Comparison of ENCODE assay signal across 8 cellular contexts in genomic region chr2:171158036-171158789, GRCh38. TPM values are rescaled to one million over a fixed set of nuclear protein-coding genes. Genes with fewer than 3 reads are reported as not detected.
DNase-seq lines count a peak whose midpoint lies in the region; ATAC-seq and TF ChIP-seq lines count a peak whose summit lies in the region.

No MANE protein-coding gene starts in this region.

- no peaks in the 10 kb centered on the region for H3K36me3 ChIP-seq in CD4-positive, CD25-positive, alpha-beta regulatory T cell (ENCODE audit: control insufficient read depth, insufficient read depth, low read length)
- H3K36me3 ChIP-seq in HAP-1 (replicated peaks) (no peaks in the 10 kb centered on the region), mesodermal cell (ENCODE audit: control insufficient read depth, insufficient read depth, low read length) (no peaks in the 10 kb centered on the region), body of pancreas (replicated peaks in 1 of 2; ENCODE audit: insufficient read depth in 1 of 2, low read depth in 2 of 2) (no peaks in the 10 kb centered on the region)

- peak overlapping the region; percentile 69 to 89 (median 70) for H3K27ac Mint-ChIP-seq in CD4-positive, CD25-positive, alpha-beta regulatory T cell
- no peak overlapping the region for H3K27ac Mint-ChIP-seq in activated naive CD8-positive, alpha-beta T cell treated with anti-CD3 and anti-CD28 coated beads for 36 hours

- TF ChIP-seq CTCF in body of pancreas (IDR thresholded peaks at IDR 0.05) = no peak

- H3K9me3 ChIP-seq in CD4-positive, CD25-positive, alpha-beta regulatory T cell (ENCODE audit: control insufficient read depth in 2 of 2, low read length in 2 of 2) = no peaks in the 10 kb centered on the region
- H3K9me3 ChIP-seq in HAP-1 = no peaks in the 10 kb centered on the region
- H3K9me3 ChIP-seq in mesodermal cell (ENCODE audit: control insufficient read depth, low read length) = no peaks in the 10 kb centered on the region
- no peaks in the 10 kb centered on the region for H3K9me3 ChIP-seq in body of pancreas

- no peak for ATAC-seq in CD4-positive, CD25-positive, alpha-beta regulatory T cell (ENCODE audit: low read depth in 2 of 2)
- no peak for ATAC-seq in HG03521 (IDR thresholded peaks at IDR 0.05; ENCODE audit: unreplicated experiment)
- no peak for ATAC-seq in GM19351 (IDR thresholded peaks at IDR 0.05; ENCODE audit: unreplicated experiment)
- ATAC-seq in body of pancreas = no peak

- TF ChIP-seq POLR2A in body of pancreas (IDR thresholded peaks at IDR 0.05) = no peak

- no peaks in the 10 kb centered on the region for H3K9me3 Mint-ChIP-seq in CD4-positive, CD25-positive, alpha-beta regulatory T cell
- H3K9me3 Mint-ChIP-seq in activated naive CD8-positive, alpha-beta T cell treated with anti-CD3 and anti-CD28 coated beads for 36 hours = no peaks in the 10 kb centered on the region

- peak overlapping the region; percentile 89 for H3K27ac ChIP-seq in CD4-positive, CD25-positive, alpha-beta regulatory T cell (ENCODE audit: insufficient read depth, low read length, poor library complexity, severe bottlenecking)
- H3K27ac ChIP-seq in mesodermal cell (ENCODE audit: low read depth, low read length, severe bottlenecking) = no peak overlapping the region
- H3K27ac ChIP-seq in body of pancreas = no peak overlapping the region

- no peak for DNase-seq in CD4-positive, CD25-positive, alpha-beta regulatory T cell
- DNase-seq in HAP-1 (ENCODE audit: low spot score in 2 of 2) (peak in 1 of 2 experiments; percentile 38), body of pancreas (no peak), NCI-H1436 (lab: John Stamatoyannopoulos, UW) (no peak)
- DNase-seq in activated naive CD8-positive, alpha-beta T cell treated with anti-CD3 and anti-CD28 coated beads for 36 hours = no peak

- peaks cover 48% of the 10 kb centered on the region for H3K4me1 ChIP-seq in CD4-positive, CD25-positive, alpha-beta regulatory T cell (ENCODE audit: control insufficient read depth, insufficient read depth, low read length, poor library complexity, severe bottlenecking)
- H3K4me1 ChIP-seq in HAP-1 (peaks cover 48% of the 10 kb centered on the region), mesodermal cell (ENCODE audit: control insufficient read depth, insufficient read depth, low read length, poor library complexity, severe bottlenecking) (no peaks in the 10 kb centered on the region), body of pancreas (peaks cover 42% of the 10 kb centered on the region)

- 60% methylated on average over 1 of the region's 9 CpGs; no CpG with 5 or more reads in 1 of the 2 experiments for WGBS in mesodermal cell (ENCODE audit: insufficient coverage in 2 of 2), 2 experiments
- WGBS in body of pancreas, 2 donors = 19 to 31% methylated on average over 9 of the region's 9 CpGs

- H3K27me3 ChIP-seq in CD4-positive, CD25-positive, alpha-beta regulatory T cell (ENCODE audit: control insufficient read depth, insufficient read depth, low read length) = no peaks in the 10 kb centered on the region
- H3K27me3 ChIP-seq in HAP-1 (ENCODE audit: low read depth) = no peaks in the 10 kb centered on the region
- H3K27me3 ChIP-seq in body of pancreas = no peaks in the 10 kb centered on the region

- intact Hi-C loops in body of pancreas (cut with DNase I) = no loop called here

- peak overlapping the region; percentile 99 for H3K4me3 ChIP-seq in CD4-positive, CD25-positive, alpha-beta regulatory T cell (ENCODE audit: low read depth, low read length)
- H3K4me3 ChIP-seq in HAP-1 (peak overlapping the region; percentile 83), mesodermal cell (ENCODE audit: extremely low read depth, insufficient read depth, low read length, poor library complexity, severe bottlenecking) (peak overlapping the region; percentile 91), body of pancreas (no peak overlapping the region)

- H3K36me3 Mint-ChIP-seq in CD4-positive, CD25-positive, alpha-beta regulatory T cell = no peaks in the 10 kb centered on the region
- peaks cover 9% of the 10 kb centered on the region for H3K36me3 Mint-ChIP-seq in activated naive CD8-positive, alpha-beta T cell treated with anti-CD3 and anti-CD28 coated beads for 36 hours

- peaks cover 43 to 78% (median 61%) of the 10 kb centered on the region in 4 donors for H3K4me1 Mint-ChIP-seq in CD4-positive, CD25-positive, alpha-beta regulatory T cell
- H3K4me1 Mint-ChIP-seq in activated naive CD8-positive, alpha-beta T cell treated with anti-CD3 and anti-CD28 coated beads for 36 hours = peaks cover 64% of the 10 kb centered on the region

- peak overlapping the region; percentile 93 to 97 (median 96) for H3K4me3 Mint-ChIP-seq in CD4-positive, CD25-positive, alpha-beta regulatory T cell
- peak overlapping the region; percentile 97 for H3K4me3 Mint-ChIP-seq in activated naive CD8-positive, alpha-beta T cell treated with anti-CD3 and anti-CD28 coated beads for 36 hours

- H3K27me3 Mint-ChIP-seq in CD4-positive, CD25-positive, alpha-beta regulatory T cell = peaks cover 4% of the 10 kb centered on the region
- H3K27me3 Mint-ChIP-seq in activated naive CD8-positive, alpha-beta T cell treated with anti-CD3 and anti-CD28 coated beads for 36 hours = no peaks in the 10 kb centered on the region

- in situ Hi-C loops in HAP-1 (cut with MboI; ENCODE audit: low sequenced_read_pairs) = loop anchor here (25.0 kb wide), 1 partner anchor 254 kb away; no protein-coding TSS in a partner anchor

RNA-seq across cellular contexts. Expression of gene TLK1, which starts 2.5 kb away (rescaled TPM):
- 179 TPM for total RNA-seq in CD4-positive, CD25-positive, alpha-beta regulatory T cell
- 10 to 100 TPM; 33.9 to 69.2 (median 45.0) TPM for polyA plus RNA-seq in CD4-positive, CD25-positive, alpha-beta regulatory T cell
- 10 to 100 TPM; 61.9 to 66.0 TPM for total RNA-seq in activated naive CD8-positive, alpha-beta T cell treated with anti-CD3 and anti-CD28 coated beads for 36 hours
- polyA plus RNA-seq in mesodermal cell (2013, experiment 1 of 2) = 24.5 TPM
- 25.1 TPM for polyA plus RNA-seq in mesodermal cell (2013, experiment 2 of 2)
- total RNA-seq in body of pancreas = 10 to 100 TPM; 31.9 to 48.1 TPM

Comparison
In these comparisons a context has a peak if more than half of its experiments do, and no peak if none do; other contexts are left out.
1. H3K4me3 ChIP-seq: peak in CD4-positive, CD25-positive, alpha-beta regulatory T cell (single experiment), HAP-1 (single experiment) and mesodermal cell (single experiment); none in body of pancreas (0 of 2).